4 cellular contexts compared by ENCODE assay signal in genomic region chr9:6182549-6183226, GRCh38. TPM values are rescaled to one million over a fixed set of nuclear protein-coding genes. Genes with fewer than 3 reads are reported as not detected.
"Had no signal": no experiment of that assay in that cellular context is flagged by ENCODE, and none has a peak within 500 bp of the region (broad histone marks: within the 10 kb centered on the region; RNA-seq: fewer than 3 reads in every experiment).

No MANE protein-coding gene starts in this region.

RNA-seq across cellular contexts. Expression of gene IL33, which starts 32.9 kb away (rescaled TPM):
- total RNA-seq: activated naive CD4-positive, alpha-beta T cell treated with anti-CD3 and anti-CD28 coated beads, Interleukin-2, amount 50 U/mL, for 72 hours; activated T-cell treated with anti-CD3 and anti-CD28 coated beads, Interleukin-2, amount 50 U/mL, for 72 hours; mononuclear cell; natural killer cell had no signal
